In genomic region chr6:89862698-89863097, GRCh38 we compare ENCODE assay signal across 16 cellular contexts. TPM values are rescaled to one million over a fixed set of nuclear protein-coding genes. Genes with fewer than 3 reads are reported as not detected.
DNase-seq lines count a peak whose midpoint lies in the region; ATAC-seq and TF ChIP-seq lines count a peak whose summit lies in the region.
"Had no signal": no experiment of that assay in that cellular context is flagged by ENCODE, and none has a peak within 500 bp of the region (broad histone marks: within the 10 kb centered on the region; RNA-seq: fewer than 3 reads in every experiment).

No MANE protein-coding gene starts in this region.

- no peak for TF ChIP-seq CTCF in osteoblast (IDR thresholded peaks at IDR 0.05; ENCODE audit: extremely low read depth, low read depth, low read length)

- H3K4me2 ChIP-seq in osteoblast (ENCODE audit: insufficient read depth, low read length), result no peak overlapping the region

- H3K27me3 ChIP-seq in osteoblast (ENCODE audit: insufficient read depth, low read length), result no peaks in the 10 kb centered on the region
- H3K27me3 ChIP-seq in naive thymus-derived CD4-positive, alpha-beta T cell (ENCODE audit: control insufficient read depth in 2 of 2, insufficient read depth in 2 of 2, low read length in 2 of 2), result no peaks in the 10 kb centered on the region
- H3K27me3 ChIP-seq: gastrocnemius medialis had no signal

- no peak overlapping the region for H3K27ac ChIP-seq in osteoblast (ENCODE audit: low read depth, low read length)
- H3K27ac ChIP-seq in naive thymus-derived CD4-positive, alpha-beta T cell (ENCODE audit: low read depth, low read length), result no peak overlapping the region
- H3K27ac ChIP-seq: gastrocnemius medialis had no signal

- no peak for DNase-seq in activated T-cell treated with anti-CD3 and anti-CD28 coated beads, Interleukin-2, amount 50 U/mL, for 24 hours
- DNase-seq in activated T-cell treated with anti-CD3 and anti-CD28 coated beads for 4 hours (no peak), memory B cell (ENCODE audit: low spot score in 2 of 2) (no peak), osteoblast (ENCODE audit: insufficient read length, low spot score, missing footprints) (no peak)
- no peak for DNase-seq in naive thymus-derived CD4-positive, alpha-beta T cell
- DNase-seq: activated CD4-positive, alpha-beta T cell treated with anti-CD3 and anti-CD28 coated beads for 36 hours; gastrocnemius medialis; NK-92 treated with Interleukin-12 subunit alpha and Interleukin-12 subunit beta, amount 100 ng/mL, for 24 hours; stimulated activated CD4-positive, alpha-beta T cell treated with anti-CD3 and anti-CD28 coated beads, Interleukin-15, amount 100 ng/mL, for 24 hours had no signal

- peaks cover 50% of the 10 kb centered on the region for H3K36me3 ChIP-seq in osteoblast (ENCODE audit: insufficient read depth, low read length)
- peaks cover 5 to 58% (median 18%) of the 10 kb centered on the region in 3 experiments for H3K36me3 ChIP-seq in naive thymus-derived CD4-positive, alpha-beta T cell (ENCODE audit: control insufficient read depth in 2 of 3, insufficient read depth in 3 of 3, low read length in 3 of 3)

- POLR2A ChIA-PET in naive thymus-derived CD4-positive, alpha-beta T cell (lab: Charles Lee), result no interaction called here

- no peak overlapping the region for H3K4me3 ChIP-seq in osteoblast (ENCODE audit: insufficient read depth, low read length)
- no peak overlapping the region for H3K4me3 ChIP-seq in naive thymus-derived CD4-positive, alpha-beta T cell (ENCODE audit: low read length)
- H3K4me3 ChIP-seq: gastrocnemius medialis had no signal

- H3K4me1 Mint-ChIP-seq in activated T-cell treated with anti-CD3 and anti-CD28 coated beads, Interleukin-2, amount 50 U/mL, for 24 hours (ENCODE audit: low read depth), result peaks cover 14% of the 10 kb centered on the region
- H3K4me1 Mint-ChIP-seq in IgD-negative memory B cell, result peaks cover 16 to 21% (median 19%) of the 10 kb centered on the region in 3 donors
- H3K4me1 Mint-ChIP-seq in memory B cell, result peaks cover 10% of the 10 kb centered on the region
- peaks cover 0 to 22% (median 6%) of the 10 kb centered on the region in 7 donors for H3K4me1 Mint-ChIP-seq in naive thymus-derived CD4-positive, alpha-beta T cell

- no peak overlapping the region for H2AFZ ChIP-seq in osteoblast (ENCODE audit: low read length)

- H4K20me1 ChIP-seq in osteoblast (ENCODE audit: insufficient read depth, low read length), result no peaks in the 10 kb centered on the region

- H3K79me2 ChIP-seq in osteoblast (ENCODE audit: insufficient read depth, low read length), result no peaks in the 10 kb centered on the region

- H3K9me3 Mint-ChIP-seq in activated T-cell treated with anti-CD3 and anti-CD28 coated beads, Interleukin-2, amount 50 U/mL, for 24 hours, result peaks cover 4% of the 10 kb centered on the region
- H3K9me3 Mint-ChIP-seq in IgD-negative memory B cell, result no peaks in the 10 kb centered on the region
- H3K9me3 Mint-ChIP-seq in memory B cell, result no peaks in the 10 kb centered on the region
- H3K9me3 Mint-ChIP-seq in naive thymus-derived CD4-positive, alpha-beta T cell, result peaks cover 0 to 17% (median 0%) of the 10 kb centered on the region in 11 donors

- peaks cover 87% of the 10 kb centered on the region for H3K36me3 Mint-ChIP-seq in activated T-cell treated with anti-CD3 and anti-CD28 coated beads, Interleukin-2, amount 50 U/mL, for 24 hours (ENCODE audit: low read depth)
- H3K36me3 Mint-ChIP-seq in IgD-negative memory B cell (peaks cover 14% of the 10 kb centered on the region), memory B cell (peaks cover 38% of the 10 kb centered on the region)
- peaks cover 33 to 76% (median 65%) of the 10 kb centered on the region in 5 donors for H3K36me3 Mint-ChIP-seq in naive thymus-derived CD4-positive, alpha-beta T cell

- intact Hi-C loops in naive thymus-derived CD4-positive, alpha-beta T cell (cut with micrococcal nuclease), result no loop called here

- H3K4me1 ChIP-seq in osteoblast (ENCODE audit: insufficient read depth, low read length), result no peaks in the 10 kb centered on the region
- no peaks in the 10 kb centered on the region for H3K4me1 ChIP-seq in naive thymus-derived CD4-positive, alpha-beta T cell (ENCODE audit: control insufficient read depth in 2 of 2, insufficient read depth in 2 of 2, low read length in 2 of 2)
- H3K4me1 ChIP-seq: gastrocnemius medialis had no signal

- no peaks in the 10 kb centered on the region for H3K27me3 Mint-ChIP-seq in activated T-cell treated with anti-CD3 and anti-CD28 coated beads, Interleukin-2, amount 50 U/mL, for 24 hours
- H3K27me3 Mint-ChIP-seq in IgD-negative memory B cell (no peaks in the 10 kb centered on the region), memory B cell (no peaks in the 10 kb centered on the region)
- no peaks in the 10 kb centered on the region for H3K27me3 Mint-ChIP-seq in naive thymus-derived CD4-positive, alpha-beta T cell
- H3K27me3 Mint-ChIP-seq: activated CD4-positive, alpha-beta T cell treated with anti-CD3 and anti-CD28 coated beads for 36 hours; type B pancreatic cell had no signal

- H3K27ac Mint-ChIP-seq in activated T-cell treated with anti-CD3 and anti-CD28 coated beads, Interleukin-2, amount 50 U/mL, for 24 hours, result peak overlapping the region; percentile 8
- H3K27ac Mint-ChIP-seq in IgD-negative memory B cell, result peak overlapping the region in 2 of 3 donors; percentile 18 to 21
- H3K27ac Mint-ChIP-seq in memory B cell, result peak overlapping the region; percentile 86
- H3K27ac Mint-ChIP-seq in naive thymus-derived CD4-positive, alpha-beta T cell, result peak overlapping the region in 3 of 9 donors; percentile 17 to 65 (median 18)
- H3K27ac Mint-ChIP-seq: type B pancreatic cell had no signal

- H3K9me3 ChIP-seq in osteoblast (ENCODE audit: low read depth, low read length), result no peaks in the 10 kb centered on the region
- H3K9me3 ChIP-seq in naive thymus-derived CD4-positive, alpha-beta T cell (ENCODE audit: control insufficient read depth in 2 of 3, low read length in 3 of 3), result no peaks in the 10 kb centered on the region
- H3K9me3 ChIP-seq: gastrocnemius medialis had no signal

- CTCF ChIA-PET in naive thymus-derived CD4-positive, alpha-beta T cell (lab: Charles Lee), result no interaction called here

- H3K4me3 Mint-ChIP-seq in activated T-cell treated with anti-CD3 and anti-CD28 coated beads, Interleukin-2, amount 50 U/mL, for 24 hours, result no peak overlapping the region
- H3K4me3 Mint-ChIP-seq in IgD-negative memory B cell (peak overlapping the region in 1 of 4 donors; percentile 50), memory B cell (peak overlapping the region; percentile 2)
- H3K4me3 Mint-ChIP-seq in naive thymus-derived CD4-positive, alpha-beta T cell, result peak overlapping the region in 1 of 10 donors; percentile 30
- H3K4me3 Mint-ChIP-seq: activated CD4-positive, alpha-beta T cell treated with anti-CD3 and anti-CD28 coated beads for 36 hours; type B pancreatic cell had no signal

- ATAC-seq in GM21619 (IDR thresholded peaks at IDR 0.05; ENCODE audit: unreplicated experiment), result peak; percentile 10
- ATAC-seq in memory B cell (ENCODE audit: low read depth), result no peak
- no peak for ATAC-seq in naive thymus-derived CD4-positive, alpha-beta T cell
- no peak for ATAC-seq in HG03159 (IDR thresholded peaks at IDR 0.05; ENCODE audit: unreplicated experiment)
- ATAC-seq: activated CD4-positive, alpha-beta T cell treated with anti-CD3 and anti-CD28 coated beads for 36 hours; gastrocnemius medialis; SK-N-SH treated with all-trans-retinoic acid at 6 μM for 48 hours had no signal

RNA-seq across cellular contexts. Expression of gene GJA10, which starts 31.6 kb away (rescaled TPM):
- polyA plus RNA-seq in IgD-negative memory B cell, result not detected
- total RNA-seq in osteoblast, result not detected in 2 replicates
- under 1 TPM in 1 of 5 experiments, not detected in 4; 0.15 TPM for total RNA-seq in naive thymus-derived CD4-positive, alpha-beta T cell
- polyA plus RNA-seq in naive thymus-derived CD4-positive, alpha-beta T cell, result not detected
- total RNA-seq: activated CD4-positive, alpha-beta T cell treated with anti-CD3 and anti-CD28 coated beads for 36 hours; bronchial epithelial cell; gastrocnemius medialis; posterior vena cava had no signal

RNA-seq across cellular contexts. Expression of gene CASP8AP2, which starts 33.0 kb away (rescaled TPM):
- 53.2 TPM for polyA plus RNA-seq in IgD-negative memory B cell
- 13.0 and 14.4 TPM in 2 replicates for total RNA-seq in osteoblast
- total RNA-seq in naive thymus-derived CD4-positive, alpha-beta T cell, result 10 to 100 TPM; 21.2 to 44.8 (median 34.5) TPM
- 10 to 100 TPM; 43.2 to 51.0 TPM for polyA plus RNA-seq in naive thymus-derived CD4-positive, alpha-beta T cell

RNA-seq across cellular contexts. Expression of gene MDN1, which starts 43.1 kb away (rescaled TPM):
- polyA plus RNA-seq in IgD-negative memory B cell, result 7.9 TPM
- total RNA-seq in osteoblast, result 21.2 and 21.4 TPM in 2 replicates
- total RNA-seq in naive thymus-derived CD4-positive, alpha-beta T cell, result 10 to 100 TPM; 54.9 to 66.1 (median 63.0) TPM
- polyA plus RNA-seq in naive thymus-derived CD4-positive, alpha-beta T cell, result 10 to 100 TPM in 1 of 2 donors, 1 to 10 TPM in 1; 8.2 to 10.0 TPM
